ENCODE assay signal across 14 cellular contexts in genomic region chr11:69387409-69387885, GRCh38.
"Had no signal": no experiment of that assay in that cellular context is flagged by ENCODE, and none has a peak within 500 bp of the region (broad histone marks: within the 10 kb centered on the region; RNA-seq: fewer than 3 reads in every experiment).

No MANE protein-coding gene starts in this region.

- H3K4me3 ChIP-seq: dorsolateral prefrontal cortex, esophagus muscularis mucosa, left lung, psoas muscle, suprapubic skin had no signal

- DNase-seq: activated CD8-positive, alpha-beta memory T cell treated with anti-CD3 and anti-CD28 coated beads, Interleukin-2, amount 50 U/mL, for 4 hours; activated CD8-positive, alpha-beta T cell treated with anti-CD3 and anti-CD28 coated beads, Interleukin-2, amount 10 ng/mL, durations not matched to agents 7 days and 5 days; aorta; endodermal cell; foreskin fibroblast; hippocampal formation; left lung; mesenchymal stem cell; psoas muscle; T-helper 17 cell; WERI-Rb-1 had no signal

- H3K27me3 ChIP-seq: left lung, suprapubic skin had no signal

- H3K27ac ChIP-seq: dorsolateral prefrontal cortex, esophagus muscularis mucosa, left lung, psoas muscle, suprapubic skin, WERI-Rb-1 had no signal

- H3K4me1 ChIP-seq: esophagus muscularis mucosa, left lung, psoas muscle, suprapubic skin had no signal

- H3K36me3 ChIP-seq: esophagus muscularis mucosa, left lung, suprapubic skin, WERI-Rb-1 had no signal
